ENCODE assay signal across 11 cellular contexts in genomic region chr1:2326524-2326923, GRCh38.
"Had no signal": no experiment of that assay in that cellular context is flagged by ENCODE, and none has a peak within 500 bp of the region (broad histone marks: within the 10 kb centered on the region; RNA-seq: fewer than 3 reads in every experiment).

No MANE protein-coding gene starts in this region.

- ATAC-seq: left lung; natural killer cell treated with Interleukin-12 subunit alpha and Interleukin-12 subunit beta and Interleukin-15 and Interleukin-18, amount 100 ng/mL, for 72 hours; psoas muscle had no signal

- H3K27ac ChIP-seq: dorsolateral prefrontal cortex, esophagus muscularis mucosa, hepatocyte, left lung, psoas muscle, thyroid gland had no signal

- H3K9me3 ChIP-seq: esophagus muscularis mucosa, psoas muscle, sigmoid colon, thyroid gland had no signal

- H2AFZ ChIP-seq: hepatocyte had no signal

- H3K27me3 ChIP-seq: esophagus muscularis mucosa, hepatocyte, sigmoid colon, thyroid gland had no signal

- H3K4me2 ChIP-seq: hepatocyte had no signal

- H3K4me3 ChIP-seq: dorsolateral prefrontal cortex, esophagus muscularis mucosa, hepatocyte, left lung, psoas muscle, sigmoid colon, thyroid gland had no signal

- H3K36me3 ChIP-seq: esophagus muscularis mucosa, left lung, sigmoid colon, thyroid gland had no signal

- DNase-seq: activated CD4-positive, alpha-beta T cell treated with anti-CD3 and anti-CD28 coated beads, Interleukin-2, amount 50 U/mL, for 1 hour; activated naive CD4-positive, alpha-beta T cell treated with anti-CD3 and anti-CD28 coated beads for 36 hours; left lung; psoas muscle; sigmoid colon; stimulated activated CD4-positive, alpha-beta T cell treated with anti-CD3 and anti-CD28 coated beads, Interleukin-1b, Interleukin-23, amount 100 ng/mL, for 48 hours; thyroid gland had no signal
